In the genomic region with DNA sequence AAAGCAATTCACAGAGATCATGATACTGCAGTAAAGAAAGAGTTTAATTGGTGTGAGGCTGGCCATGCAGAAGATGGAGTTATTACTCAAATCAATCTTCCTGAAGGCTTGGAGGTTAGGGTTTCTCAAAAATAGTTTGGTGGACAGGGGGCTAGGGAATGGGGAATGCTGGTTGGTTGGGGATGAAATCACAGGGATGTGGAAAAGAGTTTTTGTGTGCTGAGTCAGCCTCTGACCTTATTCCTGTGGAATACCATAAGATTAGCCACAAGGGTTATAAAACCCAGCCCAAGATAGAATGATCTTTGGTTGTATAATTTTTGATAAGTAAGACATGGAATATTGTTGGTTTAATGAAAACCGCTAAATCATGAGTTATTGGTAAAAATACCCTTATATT, we compare ENCODE assay signal across 28 cellular contexts.
"Had no signal": no experiment of that assay in that cellular context is flagged by ENCODE, and none has a peak within 500 bp of the region (broad histone marks: within the 10 kb centered on the region; RNA-seq: fewer than 3 reads in every experiment).

No MANE protein-coding gene starts in this region.

- H3K4me3 ChIP-seq: gastrocnemius medialis, lung, mucosa of descending colon, ovary, psoas muscle, sigmoid colon, thoracic aorta, tibial nerve, upper lobe of left lung, uterus had no signal

- H3K4me3 Mint-ChIP-seq: dendritic cell treated with granulocyte-macrophage colony-stimulating factor and Interleukin-4, amounts not matched to agents 40 ng/mL and 50 ng/mL, for 4 days; endodermal cell; memory B cell; natural killer cell treated with Interleukin-12 subunit alpha and Interleukin-12 subunit beta and Interleukin-15 and Interleukin-18, amount 100 ng/mL, for 72 hours; stimulated activated memory B cell treated with anti-CD40 and anti-IgM and Interleukin-4, amounts not matched to agents 10 μg/mL and 1 μg/mL and 100 μg/mL, for 72 hours had no signal

- H3K27ac Mint-ChIP-seq: dendritic cell treated with granulocyte-macrophage colony-stimulating factor and Interleukin-4, amounts not matched to agents 40 ng/mL and 50 ng/mL, for 4 days; endodermal cell; memory B cell; naive B cell; natural killer cell treated with Interleukin-12 subunit alpha and Interleukin-12 subunit beta and Interleukin-15 and Interleukin-18, amount 100 ng/mL, for 72 hours; stimulated activated memory B cell treated with anti-CD40 and anti-IgM and Interleukin-4, amounts not matched to agents 10 μg/mL and 1 μg/mL and 100 μg/mL, for 72 hours had no signal

- H3K36me3 Mint-ChIP-seq: memory B cell; naive B cell; stimulated activated memory B cell treated with anti-CD40 and anti-IgM and Interleukin-4, amounts not matched to agents 10 μg/mL and 1 μg/mL and 100 μg/mL, for 72 hours had no signal

- H3K4me1 ChIP-seq: gastrocnemius medialis, psoas muscle, sigmoid colon, tibial nerve, upper lobe of left lung, uterus had no signal

- H3K27ac ChIP-seq: epithelial cell of prostate, gastrocnemius medialis, ovary, psoas muscle, sigmoid colon, thoracic aorta, tibial nerve, upper lobe of left lung, uterus had no signal

- H3K27me3 Mint-ChIP-seq: dendritic cell treated with granulocyte-macrophage colony-stimulating factor and Interleukin-4, amounts not matched to agents 40 ng/mL and 50 ng/mL, for 4 days; memory B cell; naive B cell; natural killer cell treated with Interleukin-12 subunit alpha and Interleukin-12 subunit beta and Interleukin-15 and Interleukin-18, amount 100 ng/mL, for 72 hours; stimulated activated memory B cell treated with anti-CD40 and anti-IgM and Interleukin-4, amounts not matched to agents 10 μg/mL and 1 μg/mL and 100 μg/mL, for 72 hours had no signal

- DNase-seq: effector CD8-positive, alpha-beta T cell; endodermal cell; foreskin fibroblast; gastrocnemius medialis; head of caudate nucleus; mucosa of descending colon; naive B cell; occipital lobe; ovary; posterior cingulate gyrus; psoas muscle; right cardiac atrium; sigmoid colon; stimulated activated CD4-positive, alpha-beta T cell treated with anti-CD3 and anti-CD28 coated beads, Interleukin-4, amount 100 ng/mL, for 4 hours; stimulated activated naive CD8-positive, alpha-beta T cell treated with anti-CD3 and anti-CD28 coated beads, Interleukin-15, Interleukin-2, amounts not matched to agents 100 U/mL and 50 U/mL, for 24 hours; substantia nigra; upper lobe of left lung; uterus had no signal

- H3K4me1 Mint-ChIP-seq: memory B cell; naive B cell; stimulated activated memory B cell treated with anti-CD40 and anti-IgM and Interleukin-4, amounts not matched to agents 10 μg/mL and 1 μg/mL and 100 μg/mL, for 72 hours had no signal

- H3K27me3 ChIP-seq: gastrocnemius medialis, ovary, sigmoid colon, tibial nerve, upper lobe of left lung, uterus had no signal

- H3K9me3 ChIP-seq: gastrocnemius medialis, ovary, psoas muscle, thoracic aorta, tibial nerve, upper lobe of left lung, uterus had no signal

- H3K36me3 ChIP-seq: gastrocnemius medialis, ovary, sigmoid colon, thoracic aorta, tibial nerve, upper lobe of left lung, uterus had no signal

- ATAC-seq: esophagus mucosa; gastrocnemius medialis; left lobe of liver; mucosa of descending colon; natural killer cell treated with Interleukin-12 subunit alpha and Interleukin-12 subunit beta and Interleukin-15 and Interleukin-18, amount 100 ng/mL, for 72 hours; psoas muscle; right cardiac atrium; stimulated activated memory B cell treated with anti-CD40 and anti-IgM and Interleukin-4, amounts not matched to agents 10 μg/mL and 1 μg/mL and 100 μg/mL, for 72 hours; stimulated activated naive CD8-positive, alpha-beta T cell treated with anti-CD3 and anti-CD28 coated beads, Interleukin-15, Interleukin-2, amounts not matched to agents 100 U/mL and 50 U/mL, for 24 hours had no signal
